30 cellular contexts compared by ENCODE assay signal in the genomic region with DNA sequence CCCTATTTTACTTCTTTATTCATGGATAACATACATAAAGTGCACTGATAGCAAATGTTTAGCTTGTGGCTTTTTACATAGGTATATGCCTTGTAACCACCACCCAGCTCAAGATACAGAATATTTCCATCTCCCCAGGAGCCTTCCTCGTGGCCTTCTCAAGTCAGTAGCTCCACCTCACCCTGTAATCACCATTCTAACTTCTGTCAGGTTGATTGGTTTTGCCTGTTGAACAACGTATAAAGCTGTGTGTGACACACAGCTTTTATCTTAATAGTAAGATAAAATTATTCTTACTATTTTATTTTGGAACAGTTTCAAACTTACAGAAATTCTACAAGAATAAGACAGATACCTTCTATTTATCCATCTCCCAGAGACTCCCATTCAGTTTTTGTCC.
"Had no signal": no experiment of that assay in that cellular context is flagged by ENCODE, and none has a peak within 500 bp of the region (broad histone marks: within the 10 kb centered on the region; RNA-seq: fewer than 3 reads in every experiment).

No MANE protein-coding gene starts in this region.

- H3K9me3 ChIP-seq: gastroesophageal sphincter, ovary, right lobe of liver, uterus had no signal

- DNase-seq: activated CD4-positive, alpha-beta T cell treated with anti-CD3 and anti-CD28 coated beads, Interleukin-2, amount 10 ng/mL, durations not matched to agents 24 days and 14 days; activated CD4-positive, CD25-positive, alpha-beta regulatory T cell treated with anti-CD3 and anti-CD28 coated beads, Interleukin-2, amount 50 U/mL, for 72 hours; activated CD8-positive, alpha-beta memory T cell treated with anti-CD3 and anti-CD28 coated beads, Interleukin-2, amount 10 ng/mL, durations not matched to agents 7 days and 5 days; activated CD8-positive, alpha-beta T cell treated with anti-CD3 and anti-CD28 coated beads for 36 hours; activated effector memory CD4-positive, alpha-beta T cell treated with Interleukin-2 at 50 U/mL for 16 hours; activated naive CD4-positive, alpha-beta T cell treated with Interleukin-2 at 50 U/mL for 16 hours; activated T-cell treated with anti-CD3 and anti-CD28 coated beads for 4 hours; activated T-cell treated with anti-CD3 and anti-CD28 coated beads, Interleukin-2, amount 50 U/mL, for 72 hours; anterior cingulate cortex; effector CD8-positive, alpha-beta T cell; head of caudate nucleus; hippocampal formation; left cardiac atrium; left ventricle myocardium superior; naive B cell; nephron progenitor cell; ovary; right lobe of liver; stimulated activated CD4-positive, alpha-beta T cell treated with anti-CD3 and anti-CD28 coated beads, Interleukin-12 subunit alpha, Interleukin-12 subunit beta, amount 100 ng/mL, for 4 hours; stimulated activated CD4-positive, alpha-beta T cell treated with anti-CD3 and anti-CD28 coated beads, Interleukin-4, amount 100 ng/mL, for 1 hour; stimulated activated naive CD8-positive, alpha-beta T cell treated with anti-CD3 and anti-CD28 coated beads, Interleukin-15, amount 100 ng/mL, for 72 hours; substantia nigra; T-helper 2 cell; uterus had no signal

- H3K4me1 Mint-ChIP-seq: nephron progenitor cell had no signal

- ATAC-seq: activated CD8-positive, alpha-beta memory T cell treated with anti-CD3 and anti-CD28 coated beads, Interleukin-2, amount 10 ng/mL, durations not matched to agents 7 days and 5 days; activated CD8-positive, alpha-beta T cell treated with anti-CD3 and anti-CD28 coated beads for 36 hours; activated T-cell treated with anti-CD3 and anti-CD28 coated beads, Interleukin-2, amount 50 U/mL, for 72 hours; gastroesophageal sphincter; left cardiac atrium; left ventricle myocardium superior; right lobe of liver; stimulated activated naive CD8-positive, alpha-beta T cell treated with anti-CD3 and anti-CD28 coated beads, Interleukin-15, amount 100 ng/mL, for 72 hours had no signal

- H3K4me3 ChIP-seq: gastroesophageal sphincter, ovary, right lobe of liver, uterus had no signal

- H3K27me3 Mint-ChIP-seq: activated CD4-positive, alpha-beta T cell treated with anti-CD3 and anti-CD28 coated beads, Interleukin-2, amount 10 ng/mL, durations not matched to agents 24 days and 14 days; activated CD8-positive, alpha-beta memory T cell treated with anti-CD3 and anti-CD28 coated beads, Interleukin-2, amount 10 ng/mL, durations not matched to agents 7 days and 5 days; activated CD8-positive, alpha-beta T cell treated with anti-CD3 and anti-CD28 coated beads for 36 hours; activated naive CD8-positive, alpha-beta T cell; central memory CD8-positive, alpha-beta T cell; naive B cell; progenitor cell of endocrine pancreas; stimulated activated naive CD8-positive, alpha-beta T cell treated with anti-CD3 and anti-CD28 coated beads, Interleukin-15, amount 100 ng/mL, for 72 hours; type B pancreatic cell had no signal

- H3K27me3 ChIP-seq: gastroesophageal sphincter, ovary, right lobe of liver, uterus had no signal

- H3K27ac ChIP-seq: gastroesophageal sphincter, ovary, right lobe of liver had no signal

- H3K27ac Mint-ChIP-seq: activated CD4-positive, alpha-beta T cell treated with anti-CD3 and anti-CD28 coated beads, Interleukin-2, amount 10 ng/mL, durations not matched to agents 24 days and 14 days; activated CD8-positive, alpha-beta memory T cell treated with anti-CD3 and anti-CD28 coated beads, Interleukin-2, amount 10 ng/mL, durations not matched to agents 7 days and 5 days; activated CD8-positive, alpha-beta T cell treated with anti-CD3 and anti-CD28 coated beads for 36 hours; activated naive CD8-positive, alpha-beta T cell; activated T-cell treated with anti-CD3 and anti-CD28 coated beads, Interleukin-2, amount 50 U/mL, for 72 hours; mesothelial cell of epicardium; nephron progenitor cell; progenitor cell of endocrine pancreas; type B pancreatic cell had no signal

- H3K36me3 Mint-ChIP-seq: mesothelial cell of epicardium had no signal

- H3K4me3 Mint-ChIP-seq: activated CD4-positive, alpha-beta T cell treated with anti-CD3 and anti-CD28 coated beads, Interleukin-2, amount 10 ng/mL, durations not matched to agents 24 days and 14 days; activated CD8-positive, alpha-beta memory T cell treated with anti-CD3 and anti-CD28 coated beads, Interleukin-2, amount 10 ng/mL, durations not matched to agents 7 days and 5 days; activated CD8-positive, alpha-beta T cell treated with anti-CD3 and anti-CD28 coated beads for 36 hours; activated naive CD8-positive, alpha-beta T cell; activated T-cell treated with anti-CD3 and anti-CD28 coated beads, Interleukin-2, amount 50 U/mL, for 72 hours; central memory CD8-positive, alpha-beta T cell; mesothelial cell of epicardium; naive B cell; nephron progenitor cell; stimulated activated naive CD8-positive, alpha-beta T cell treated with anti-CD3 and anti-CD28 coated beads, Interleukin-15, amount 100 ng/mL, for 72 hours; type B pancreatic cell had no signal

- H3K9me3 Mint-ChIP-seq: activated CD4-positive, alpha-beta T cell treated with anti-CD3 and anti-CD28 coated beads, Interleukin-2, amount 10 ng/mL, durations not matched to agents 24 days and 14 days; activated CD8-positive, alpha-beta T cell treated with anti-CD3 and anti-CD28 coated beads for 36 hours; activated T-cell treated with anti-CD3 and anti-CD28 coated beads, Interleukin-2, amount 50 U/mL, for 72 hours; central memory CD8-positive, alpha-beta T cell; mesothelial cell of epicardium; nephron progenitor cell; stimulated activated naive CD8-positive, alpha-beta T cell treated with anti-CD3 and anti-CD28 coated beads, Interleukin-15, amount 100 ng/mL, for 72 hours; type B pancreatic cell had no signal

- H3K36me3 ChIP-seq: ovary, uterus had no signal
